24 cellular contexts compared by ENCODE assay signal in genomic region chr17:16878547-16879100, GRCh38.
"Had no signal": no experiment of that assay in that cellular context is flagged by ENCODE, and none has a peak within 500 bp of the region (broad histone marks: within the 10 kb centered on the region; RNA-seq: fewer than 3 reads in every experiment).

No MANE protein-coding gene starts in this region.

- H3K27me3 ChIP-seq: Peyer's patch had no signal

- ATAC-seq: activated CD8-positive, alpha-beta memory T cell treated with anti-CD3 and anti-CD28 coated beads, Interleukin-2, amount 10 ng/mL, durations not matched to agents 7 days and 5 days; activated CD8-positive, alpha-beta T cell treated with anti-CD3 and anti-CD28 coated beads, Interleukin-2, amount 10 ng/mL, durations not matched to agents 7 days and 5 days; activated T-helper 17 cell treated with anti-CD3 and anti-CD28 coated beads, Interleukin-2, amount 50 U/mL, for 72 hours; T-helper 17 cell; WTC11 had no signal

- H3K4me1 ChIP-seq: adrenal gland had no signal

- H3K36me3 ChIP-seq: adrenal gland, Peyer's patch had no signal

- DNase-seq: activated CD4-positive, alpha-beta T cell treated with anti-CD3 and anti-CD28 coated beads for 48 hours; activated CD4-positive, alpha-beta T cell treated with anti-CD3 and anti-CD28 coated beads, Interleukin-2, amount 50 U/mL, for 4 hours; activated CD4-positive, CD25-positive, alpha-beta regulatory T cell treated with anti-CD3 and anti-CD28 coated beads, Interleukin-2, amount 50 U/mL, for 72 hours; activated CD8-positive, alpha-beta memory T cell treated with anti-CD3 and anti-CD28 coated beads, Interleukin-2, amount 10 ng/mL, durations not matched to agents 7 days and 5 days; activated CD8-positive, alpha-beta T cell treated with anti-CD3 and anti-CD28 coated beads, Interleukin-2, amount 10 ng/mL, durations not matched to agents 7 days and 5 days; activated naive CD4-positive, alpha-beta T cell treated with anti-CD3 and anti-CD28 coated beads, Interleukin-2, amount 50 U/mL, for 16 hours; activated naive CD8-positive, alpha-beta T cell treated with anti-CD3 and anti-CD28 coated beads, Interleukin-2, amount 10 ng/mL, durations not matched to agents 7 days and 5 days; adrenal gland; anterior cingulate cortex; caudate nucleus; KG1; NCI-H1092; NCI-H1417; NCI-H1694 treated with DMSO at 0.1 percent for 48 hours; NCI-H2029 treated with DMSO at 0.1 percent for 48 hours; NCI-H510A treated with DMSO at 0.1 percent for 48 hours; NCI-H69; NK-92 treated with Interleukin-12 subunit alpha and Interleukin-12 subunit beta, amount 100 ng/mL, for 24 hours; SIG-M5; T-helper 17 cell; T-helper 9 cell had no signal

- H3K27ac ChIP-seq: adrenal gland, Peyer's patch had no signal

- H3K4me3 ChIP-seq: adrenal gland, Peyer's patch had no signal

- H3K9me3 ChIP-seq: adrenal gland had no signal
